ENCODE assay signal across 11 cellular contexts in the genomic region with DNA sequence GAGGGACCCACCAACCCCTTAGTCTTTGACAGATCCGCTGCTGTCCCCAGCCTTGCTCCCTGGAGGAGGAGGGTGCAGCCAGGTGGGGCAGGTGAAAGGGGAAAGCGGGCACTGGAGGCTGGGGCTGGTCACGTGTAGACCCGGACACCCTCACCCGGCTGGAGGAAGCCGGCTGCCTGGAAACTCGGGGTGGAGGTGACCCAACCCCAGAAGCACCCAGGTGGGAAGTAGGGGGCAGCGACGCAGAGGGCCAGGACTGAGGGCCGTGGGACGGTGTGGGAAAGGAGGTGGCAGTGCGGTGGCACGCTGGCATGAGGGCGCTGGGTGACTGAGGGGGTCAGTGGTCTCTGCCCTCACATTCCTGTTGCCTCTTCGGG. TPM values are rescaled to one million over a fixed set of nuclear protein-coding genes. Genes with fewer than 3 reads are reported as not detected.
DNase-seq lines count a peak whose midpoint lies in the region; ATAC-seq, FAIRE-seq and TF ChIP-seq lines count a peak whose summit lies in the region.
"Had no signal": no experiment of that assay in that cellular context is flagged by ENCODE, and none has a peak within 500 bp of the region (broad histone marks: within the 10 kb centered on the region; RNA-seq: fewer than 3 reads in every experiment).

No MANE protein-coding gene starts in this region.

- FAIRE-seq in HepG2 (lab: Jason Lieb, UNC), result no peak
- FAIRE-seq: GM12892 had no signal

- no peaks in the 10 kb centered on the region for H3K4me1 ChIP-seq in HEK293 (ENCODE audit: control insufficient read depth, insufficient read depth, low read length)
- H3K4me1 ChIP-seq in ascending aorta, result peaks cover 18 to 40% of the 10 kb centered on the region in 2 donors
- H3K4me1 ChIP-seq in HepG2 (ENCODE audit: insufficient read depth, low read length), result peaks cover 74% of the 10 kb centered on the region
- peaks cover 73 to 92% (median 90%) of the 10 kb centered on the region in 4 donors for H3K4me1 ChIP-seq in stomach
- peaks cover 9% of the 10 kb centered on the region for H3K4me1 ChIP-seq in SJCRH30

- no peak overlapping the region for H2AFZ ChIP-seq in HepG2 (ENCODE audit: low read length)

- TF ChIP-seq CTCF in HEK293 (tag by site-specific recombination; IDR thresholded peaks at IDR 0.05) (no peak), ascending aorta (IDR thresholded peaks at IDR 0.05) (no peak), HepG2 (CRISPR knock-in tag; IDR thresholded peaks at IDR 0.05) (no peak), stomach (IDR thresholded peaks at IDR 0.05) (no peak)

- no peak for TF ChIP-seq EP300 in HepG2 (IDR thresholded peaks at IDR 0.05; ENCODE audit: low read depth in 2 of 2, low read length in 2 of 2)
- TF ChIP-seq EP300 in HepG2 (CRISPR knock-in tag; IDR thresholded peaks at IDR 0.05; ENCODE audit: borderline replicate concordance), result no peak
- TF ChIP-seq EP300 in stomach (IDR thresholded peaks at IDR 0.05), result no peak

- H3K36me3 ChIP-seq in HEK293 (ENCODE audit: control insufficient read depth in 2 of 2, insufficient read depth in 1 of 2, low read length in 2 of 2) (peaks cover 0 to 20% of the 10 kb centered on the region in 2 experiments; a peak in 1 of 3 replicates), ascending aorta (no peaks in the 10 kb centered on the region), HepG2 (replicated peaks in 1 of 2; ENCODE audit: control insufficient read depth in 1 of 2, insufficient read depth in 2 of 2, low read length in 2 of 2) (peaks cover 0 to 6% of the 10 kb centered on the region in 2 experiments), stomach (peaks cover 0 to 4% (median under 1%) of the 10 kb centered on the region in 4 donors), SJCRH30 (peaks cover 10% of the 10 kb centered on the region)

- no TSS peak for BruUV-seq in HepG2 (replicated peaks; lab: Mats Ljungman, UMichigan)

- WGBS in HepG2 (ENCODE audit: low lambda C conversion rate), result 34% methylated on average over 14 of the region's 15 CpGs
- WGBS in stomach, 5 donors, result 63 to 79% (median 77%) methylated on average over 13 to 15 of the region's 15 CpGs

- no peaks in the 10 kb centered on the region for H3K27me3 ChIP-seq in ascending aorta
- no peaks in the 10 kb centered on the region; a peak in 1 of 5 replicates for H3K27me3 ChIP-seq in HepG2 (ENCODE audit: control insufficient read depth in 1 of 2, insufficient read depth in 2 of 2, low read length in 2 of 2)
- H3K27me3 ChIP-seq in stomach, result no peaks in the 10 kb centered on the region
- H3K27me3 ChIP-seq in SJCRH30, result no peaks in the 10 kb centered on the region

- H3K9ac ChIP-seq in HepG2 (ENCODE audit: insufficient read depth, low read depth, low read length), result peak overlapping the region; percentile 24; the same call in 1 of the 2 replicates

- CTCF ChIA-PET in HEK293 (lab: Yijun Ruan, JAX) (interaction anchor here (1.0 kb wide), 1 partner anchor 12 kb away, joined by 3 read pairs; no protein-coding TSS in a partner anchor), HepG2 (lab: Yijun Ruan, JAX; ENCODE audit: low intra/inter-chr PET ratio, low total read pairs) (no interaction called here)

- ATAC-seq in HepG2, result no peak
- ATAC-seq in HG03469 (IDR thresholded peaks at IDR 0.05; ENCODE audit: unreplicated experiment), result no peak

- H3K9me3 ChIP-seq in HEK293 (ENCODE audit: control insufficient read depth, insufficient read depth, low read depth, low read length) (no peaks in the 10 kb centered on the region), ascending aorta (no peaks in the 10 kb centered on the region), HepG2 (ENCODE audit: low read length) (no peaks in the 10 kb centered on the region), stomach (no peaks in the 10 kb centered on the region), SJCRH30 (replicated peaks) (no peaks in the 10 kb centered on the region)

- peaks cover 73% of the 10 kb centered on the region for H3K79me2 ChIP-seq in HepG2 (ENCODE audit: insufficient read depth, low read length)

- POLR2A ChIA-PET in HEK293 (lab: Yijun Ruan, JAX), result interaction anchor here (0.7 to 1.6 kb wide), 2 partner anchors 78 to 100 kb away, joined by 3 to 4 read pairs; a partner anchor contains a TSS
- POLR2A ChIA-PET in HepG2 (lab: Yijun Ruan, JAX), result interaction anchor here (0.7 to 4.0 kb wide), 13 partner anchors 8 to 218 kb away, joined by 3 to 37 read pairs (median 4); a partner anchor contains a TSS

- no peak for TF ChIP-seq POLR2A in HepG2 (IDR thresholded peaks at IDR 0.05; ENCODE audit: insufficient read depth in 1 of 2, low read depth in 2 of 2, low read length in 2 of 2)
- TF ChIP-seq POLR2A in stomach (IDR thresholded peaks at IDR 0.05), result no peak

- peaks cover 55% of the 10 kb centered on the region for H4K20me1 ChIP-seq in HepG2 (ENCODE audit: insufficient read depth, low read length)

- DNase-seq in ascending aorta (ENCODE audit: low spot score in 2 of 2) (no peak), HepG2 (ENCODE audit: low spot score) (no peak), stomach (no peak), SJCRH30 (no peak), superior temporal gyrus (ENCODE audit: extremely low spot score) (no peak)
- DNase-seq: DMS 273 treated with DMSO at 0.1 percent for 48 hours, NCI-H1105 treated with DMSO at 0.1 percent for 48 hours, NCI-H774 had no signal

- H3K4me3 ChIP-seq in HEK293 (ENCODE audit: low read depth, low read length), result no peak overlapping the region
- no peak overlapping the region for H3K4me3 ChIP-seq in ascending aorta
- H3K4me3 ChIP-seq in HepG2 (replicated peaks in 1 of 3; ENCODE audit: insufficient read depth in 1 of 3, low read depth in 2 of 3, low read length in 3 of 3), result peak overlapping the region in 2 of 3 experiments; percentile 14 to 95; a peak in 2 of 6 replicates
- peak overlapping the region in 3 of 4 donors; percentile 4 to 90 (median 87) for H3K4me3 ChIP-seq in stomach
- H3K4me3 ChIP-seq in SJCRH30, result no peak overlapping the region

- no peak for TF ChIP-seq RAD21 in HepG2 (CRISPR knock-in tag; IDR thresholded peaks at IDR 0.05)

- in situ Hi-C loops in HepG2 (cut with HindIII; ENCODE audit: extremely low pct_ligation_motif_present, low pct_unique_long_range_greater_than_20kb), result no loop called here

- peak overlapping the region; percentile 95 for H3K4me2 ChIP-seq in HepG2 (ENCODE audit: low read depth, low read length)

- intact Hi-C loops in ascending aorta (cut with DNase I), result loop anchor here (10.0 kb wide), 1 partner anchor 293 kb away; no protein-coding TSS in a partner anchor
- intact Hi-C loops in HepG2 (cut with micrococcal nuclease; ENCODE audit: unreplicated experiment), result no loop called here
- intact Hi-C loops in stomach (cut with DNase I; ENCODE audit: low total_unique reads), result no loop called here

- H3K27ac ChIP-seq in HEK293 (ENCODE audit: extremely low read depth, low read depth, low read length), result no peak overlapping the region
- peak overlapping the region; percentile 60 to 81 for H3K27ac ChIP-seq in ascending aorta
- peak overlapping the region; percentile 61 for H3K27ac ChIP-seq in HepG2 (ENCODE audit: extremely low read length, insufficient read depth, low read length)
- H3K27ac ChIP-seq in stomach, result peak overlapping the region; percentile 72 to 97 (median 89)
- H3K27ac ChIP-seq in SJCRH30, result no peak overlapping the region

RNA-seq across cellular contexts. Expression of a gene that starts 2.7 kb away (rescaled TPM):
- total RNA-seq in ascending aorta (39.6 TPM), HepG2 (2016; rRNA removed; fragmentation: Illumina TruSeq; extraction: Trizol) (40.3 and 47.9 TPM in 2 replicates), stomach (100 to 1,000 TPM in 1 of 5 donors, 10 to 100 TPM in 4; 20.9 to 204 (median 58.9) TPM)
- 34.6 and 39.0 TPM in 2 replicates for total RNA-seq in HepG2 (2016; cell fraction: cytosol; rRNA removed; fragmentation: Illumina TruSeq; extraction: Trizol; ENCODE audit: low read depth)
- 37.7 and 45.9 TPM in 2 replicates for total RNA-seq in HepG2 (2016; cell fraction: insoluble cytoplasmic fraction; rRNA removed; fragmentation: Illumina TruSeq; extraction: Trizol)
- total RNA-seq in HepG2 (2016; cell fraction: membrane; rRNA removed; fragmentation: Illumina TruSeq; extraction: Trizol), result 86.6 and 88.7 TPM in 2 replicates
- total RNA-seq in HepG2 (2016; cell fraction: nucleus; rRNA removed; fragmentation: Illumina TruSeq; extraction: Trizol), result 27.8 and 32.2 TPM in 2 replicates
- polyA plus RNA-seq in HepG2 (2011; rRNA removed) (65.6 and 67.9 TPM in 2 replicates), stomach (10 to 100 TPM; 27.1 to 39.5 (median 37.3) TPM)
- 42.1 and 56.2 TPM in 2 replicates for polyA plus RNA-seq in HepG2 (2011; cell fraction: cytosol; rRNA removed)
- polyA plus RNA-seq in HepG2 (2011; cell fraction: nucleus; rRNA removed), result 119 and 145 TPM in 2 replicates
- 36.5 and 51.9 TPM in 2 replicates for polyA plus RNA-seq in HepG2 (2012)
- polyA plus RNA-seq in HepG2 (2016; cell fraction: cytosol; fragmentation: Illumina TruSeq; extraction: Trizol; ENCODE audit: low read depth), result 64.8 and 68.7 TPM in 2 replicates
- polyA plus RNA-seq in HepG2 (2016; cell fraction: insoluble cytoplasmic fraction; fragmentation: Illumina TruSeq; extraction: Trizol; ENCODE audit: low read depth), result 43.6 and 56.9 TPM in 2 replicates
- 91.9 and 99.7 TPM in 2 replicates for polyA plus RNA-seq in HepG2 (2016; cell fraction: membrane; fragmentation: Illumina TruSeq; extraction: Trizol; ENCODE audit: low read depth)
- polyA plus RNA-seq in HepG2 (2016; cell fraction: nucleus; fragmentation: Illumina TruSeq; extraction: Trizol; ENCODE audit: insufficient read depth, low read depth), result 74.4 and 76.4 TPM in 2 replicates
- polyA minus RNA-seq in HepG2 (2011; rRNA and poly(A)+ RNA removed; ENCODE audit: low replicate concordance), result 81.3 and 108 TPM in 2 replicates
- 41.1 and 51.4 TPM in 2 replicates for polyA minus RNA-seq in HepG2 (2011; cell fraction: cytosol; rRNA and poly(A)+ RNA removed)
- polyA minus RNA-seq in HepG2 (2011; cell fraction: nucleus; rRNA and poly(A)+ RNA removed), result 18.5 and 21.0 TPM in 2 replicates
- total RNA-seq in SJCRH30 (2014; rRNA removed; shearing (Covaris generic)), result 34.5 and 35.9 TPM in 2 replicates

RNA-seq across cellular contexts. Expression of a gene that starts 9.8 kb away (rescaled TPM):
- total RNA-seq in ascending aorta (not detected), HepG2 (2016; rRNA removed; fragmentation: Illumina TruSeq; extraction: Trizol) (0.45 and 0.86 TPM in 2 replicates), stomach (100 to 1,000 TPM in 1 of 5 donors, 10 to 100 TPM in 1, not detected in 3; 27.2 to 114 TPM)
- total RNA-seq in HepG2 (2016; cell fraction: cytosol; rRNA removed; fragmentation: Illumina TruSeq; extraction: Trizol; ENCODE audit: low read depth), result 1.2 and 1.4 TPM in 2 replicates
- total RNA-seq in HepG2 (2016; cell fraction: insoluble cytoplasmic fraction; rRNA removed; fragmentation: Illumina TruSeq; extraction: Trizol), result 0.62 and 1.3 TPM in 2 replicates
- total RNA-seq in HepG2 (2016; cell fraction: membrane; rRNA removed; fragmentation: Illumina TruSeq; extraction: Trizol), result 0.96 and 1.9 TPM in 2 replicates
- total RNA-seq in HepG2 (2016; cell fraction: nucleus; rRNA removed; fragmentation: Illumina TruSeq; extraction: Trizol), result 1.0 and 1.6 TPM in 2 replicates
- polyA plus RNA-seq in HepG2 (2011; rRNA removed) (3.6 and 3.7 TPM in 2 replicates), stomach (10 to 100 TPM; 15.1 to 63.4 (median 20.3) TPM)
- 2.2 and 3.4 TPM in 2 replicates for polyA plus RNA-seq in HepG2 (2011; cell fraction: cytosol; rRNA removed)
- polyA plus RNA-seq in HepG2 (2011; cell fraction: nucleus; rRNA removed), result 20.4 and 21.0 TPM in 2 replicates
- polyA plus RNA-seq in HepG2 (2012), result 2.3 and 3.3 TPM in 2 replicates
- polyA plus RNA-seq in HepG2 (2016; cell fraction: cytosol; fragmentation: Illumina TruSeq; extraction: Trizol; ENCODE audit: low read depth), result 2.1 and 2.3 TPM in 2 replicates
- 0.92 and 1.1 TPM in 2 replicates for polyA plus RNA-seq in HepG2 (2016; cell fraction: insoluble cytoplasmic fraction; fragmentation: Illumina TruSeq; extraction: Trizol; ENCODE audit: low read depth)
- polyA plus RNA-seq in HepG2 (2016; cell fraction: membrane; fragmentation: Illumina TruSeq; extraction: Trizol; ENCODE audit: low read depth), result 1.9 and 2.3 TPM in 2 replicates
- 3.2 and 3.9 TPM in 2 replicates for polyA plus RNA-seq in HepG2 (2016; cell fraction: nucleus; fragmentation: Illumina TruSeq; extraction: Trizol; ENCODE audit: insufficient read depth, low read depth)
- polyA minus RNA-seq in HepG2 (2011; rRNA and poly(A)+ RNA removed; ENCODE audit: low replicate concordance), result 6.5 and 7.6 TPM in 2 replicates
- polyA minus RNA-seq in HepG2 (2011; cell fraction: cytosol; rRNA and poly(A)+ RNA removed), result 0.79 TPM in 1 of 2 replicates, not detected in the other
- polyA minus RNA-seq in HepG2 (2011; cell fraction: nucleus; rRNA and poly(A)+ RNA removed), result 0.90 and 1.2 TPM in 2 replicates
- 1.0 and 1.4 TPM in 2 replicates for total RNA-seq in SJCRH30 (2014; rRNA removed; shearing (Covaris generic))

RNA-seq across cellular contexts. Expression of a gene that starts 22.6 kb away (rescaled TPM):
- total RNA-seq in ascending aorta (551 TPM), HepG2 (2016; rRNA removed; fragmentation: Illumina TruSeq; extraction: Trizol) (9.1 and 22.1 TPM in 2 replicates), stomach (100 to 1,000 TPM in 3 of 5 donors, 10 to 100 TPM in 2; 88.5 to 776 (median 459) TPM)
- 14.9 and 15.2 TPM in 2 replicates for total RNA-seq in HepG2 (2016; cell fraction: cytosol; rRNA removed; fragmentation: Illumina TruSeq; extraction: Trizol; ENCODE audit: low read depth)
- total RNA-seq in HepG2 (2016; cell fraction: insoluble cytoplasmic fraction; rRNA removed; fragmentation: Illumina TruSeq; extraction: Trizol), result 6.6 and 20.8 TPM in 2 replicates
- total RNA-seq in HepG2 (2016; cell fraction: membrane; rRNA removed; fragmentation: Illumina TruSeq; extraction: Trizol), result 10.1 and 11.4 TPM in 2 replicates
- total RNA-seq in HepG2 (2016; cell fraction: nucleus; rRNA removed; fragmentation: Illumina TruSeq; extraction: Trizol), result 26.8 and 33.4 TPM in 2 replicates
- polyA plus RNA-seq in HepG2 (2011; rRNA removed) (23.0 and 40.7 TPM in 2 replicates), stomach (10 to 100 TPM; 10.4 to 58.9 (median 22.7) TPM)
- polyA plus RNA-seq in HepG2 (2011; cell fraction: cytosol; rRNA removed), result 18.3 and 19.9 TPM in 2 replicates
- 410 and 565 TPM in 2 replicates for polyA plus RNA-seq in HepG2 (2011; cell fraction: nucleus; rRNA removed)
- 20.8 and 52.6 TPM in 2 replicates for polyA plus RNA-seq in HepG2 (2012)
- 0.90 and 0.96 TPM in 2 replicates for polyA plus RNA-seq in HepG2 (2016; cell fraction: cytosol; fragmentation: Illumina TruSeq; extraction: Trizol; ENCODE audit: low read depth)
- 6.2 and 8.3 TPM in 2 replicates for polyA plus RNA-seq in HepG2 (2016; cell fraction: insoluble cytoplasmic fraction; fragmentation: Illumina TruSeq; extraction: Trizol; ENCODE audit: low read depth)
- polyA plus RNA-seq in HepG2 (2016; cell fraction: membrane; fragmentation: Illumina TruSeq; extraction: Trizol; ENCODE audit: low read depth), result 1.6 TPM in 2 replicates
- 86.8 and 102 TPM in 2 replicates for polyA plus RNA-seq in HepG2 (2016; cell fraction: nucleus; fragmentation: Illumina TruSeq; extraction: Trizol; ENCODE audit: insufficient read depth, low read depth)
- polyA minus RNA-seq in HepG2 (2011; rRNA and poly(A)+ RNA removed; ENCODE audit: low replicate concordance), result 24.5 and 75.7 TPM in 2 replicates
- 24.3 and 34.5 TPM in 2 replicates for polyA minus RNA-seq in HepG2 (2011; cell fraction: cytosol; rRNA and poly(A)+ RNA removed)
- polyA minus RNA-seq in HepG2 (2011; cell fraction: nucleus; rRNA and poly(A)+ RNA removed), result 72.0 and 84.2 TPM in 2 replicates
- total RNA-seq in SJCRH30 (2014; rRNA removed; shearing (Covaris generic)), result 47.1 and 51.9 TPM in 2 replicates

RNA-seq across cellular contexts. Expression of a gene that starts 38.2 kb away (rescaled TPM):
- total RNA-seq in ascending aorta, result not detected
- 1.2 and 1.4 TPM in 2 replicates for total RNA-seq in HepG2 (2016; rRNA removed; fragmentation: Illumina TruSeq; extraction: Trizol)
- 0.20 and 2.1 TPM in 2 replicates for total RNA-seq in HepG2 (2016; cell fraction: cytosol; rRNA removed; fragmentation: Illumina TruSeq; extraction: Trizol; ENCODE audit: low read depth)
- total RNA-seq in HepG2 (2016; cell fraction: insoluble cytoplasmic fraction; rRNA removed; fragmentation: Illumina TruSeq; extraction: Trizol), result 0.56 and 0.91 TPM in 2 replicates
- total RNA-seq in HepG2 (2016; cell fraction: membrane; rRNA removed; fragmentation: Illumina TruSeq; extraction: Trizol), result 0.65 and 0.76 TPM in 2 replicates
- total RNA-seq in HepG2 (2016; cell fraction: nucleus; rRNA removed; fragmentation: Illumina TruSeq; extraction: Trizol), result 0.65 and 1.9 TPM in 2 replicates
- 2.2 and 9.4 TPM in 2 replicates for polyA plus RNA-seq in HepG2 (2011; rRNA removed)
- polyA plus RNA-seq in HepG2 (2011; cell fraction: cytosol; rRNA removed), result 0.65 and 1.0 TPM in 2 replicates
- polyA plus RNA-seq in HepG2 (2011; cell fraction: nucleus; rRNA removed), result 13.6 and 21.2 TPM in 2 replicates
- 2.3 and 3.3 TPM in 2 replicates for polyA plus RNA-seq in HepG2 (2012)
- polyA plus RNA-seq in HepG2 (2016; cell fraction: cytosol; fragmentation: Illumina TruSeq; extraction: Trizol; ENCODE audit: low read depth), result 0.10 TPM in 2 replicates
- polyA plus RNA-seq in HepG2 (2016; cell fraction: insoluble cytoplasmic fraction; fragmentation: Illumina TruSeq; extraction: Trizol; ENCODE audit: low read depth), result 0.49 and 0.81 TPM in 2 replicates
- polyA plus RNA-seq in HepG2 (2016; cell fraction: membrane; fragmentation: Illumina TruSeq; extraction: Trizol; ENCODE audit: low read depth), result 0.34 and 0.36 TPM in 2 replicates
- 4.1 and 6.3 TPM in 2 replicates for polyA plus RNA-seq in HepG2 (2016; cell fraction: nucleus; fragmentation: Illumina TruSeq; extraction: Trizol; ENCODE audit: insufficient read depth, low read depth)
- polyA minus RNA-seq in HepG2 (2011; rRNA and poly(A)+ RNA removed; ENCODE audit: low replicate concordance), result 4.0 TPM in 1 of 2 replicates, not detected in the other
- polyA minus RNA-seq in HepG2 (2011; cell fraction: cytosol; rRNA and poly(A)+ RNA removed), result 0.88 and 1.8 TPM in 2 replicates
- polyA minus RNA-seq in HepG2 (2011; cell fraction: nucleus; rRNA and poly(A)+ RNA removed), result 1.5 and 2.7 TPM in 2 replicates
- under 1 TPM in 1 of 5 donors, not detected in 4; 0.73 TPM for total RNA-seq in stomach
- under 1 TPM; 0.15 to 0.55 (median 0.19) TPM for polyA plus RNA-seq in stomach
- total RNA-seq in SJCRH30 (2014; rRNA removed; shearing (Covaris generic)), result 0.13 and 0.24 TPM in 2 replicates

RNA-seq across cellular contexts. Expression of a gene that starts 47.0 kb away (rescaled TPM):
- total RNA-seq in ascending aorta, result 23.7 TPM
- total RNA-seq in HepG2 (2016; rRNA removed; fragmentation: Illumina TruSeq; extraction: Trizol), result 25.2 and 30.8 TPM in 2 replicates
- total RNA-seq in HepG2 (2016; cell fraction: cytosol; rRNA removed; fragmentation: Illumina TruSeq; extraction: Trizol; ENCODE audit: low read depth), result 66.8 and 68.3 TPM in 2 replicates
- total RNA-seq in HepG2 (2016; cell fraction: insoluble cytoplasmic fraction; rRNA removed; fragmentation: Illumina TruSeq; extraction: Trizol), result 24.8 and 34.9 TPM in 2 replicates
- 73.3 and 82.0 TPM in 2 replicates for total RNA-seq in HepG2 (2016; cell fraction: membrane; rRNA removed; fragmentation: Illumina TruSeq; extraction: Trizol)
- 20.0 and 20.9 TPM in 2 replicates for total RNA-seq in HepG2 (2016; cell fraction: nucleus; rRNA removed; fragmentation: Illumina TruSeq; extraction: Trizol)
- 70.9 and 72.7 TPM in 2 replicates for polyA plus RNA-seq in HepG2 (2011; rRNA removed)
- polyA plus RNA-seq in HepG2 (2011; cell fraction: cytosol; rRNA removed), result 88.3 and 159 TPM in 2 replicates
- polyA plus RNA-seq in HepG2 (2011; cell fraction: nucleus; rRNA removed), result 109 and 133 TPM in 2 replicates
- polyA plus RNA-seq in HepG2 (2012), result 26.5 and 34.3 TPM in 2 replicates
- 136 and 139 TPM in 2 replicates for polyA plus RNA-seq in HepG2 (2016; cell fraction: cytosol; fragmentation: Illumina TruSeq; extraction: Trizol; ENCODE audit: low read depth)
- 45.5 and 48.4 TPM in 2 replicates for polyA plus RNA-seq in HepG2 (2016; cell fraction: insoluble cytoplasmic fraction; fragmentation: Illumina TruSeq; extraction: Trizol; ENCODE audit: low read depth)
- polyA plus RNA-seq in HepG2 (2016; cell fraction: membrane; fragmentation: Illumina TruSeq; extraction: Trizol; ENCODE audit: low read depth), result 121 and 123 TPM in 2 replicates
- 52.7 and 57.3 TPM in 2 replicates for polyA plus RNA-seq in HepG2 (2016; cell fraction: nucleus; fragmentation: Illumina TruSeq; extraction: Trizol; ENCODE audit: insufficient read depth, low read depth)
- 111 and 121 TPM in 2 replicates for polyA minus RNA-seq in HepG2 (2011; rRNA and poly(A)+ RNA removed; ENCODE audit: low replicate concordance)
- 30.5 and 31.0 TPM in 2 replicates for polyA minus RNA-seq in HepG2 (2011; cell fraction: cytosol; rRNA and poly(A)+ RNA removed)
- polyA minus RNA-seq in HepG2 (2011; cell fraction: nucleus; rRNA and poly(A)+ RNA removed), result 41.5 and 46.5 TPM in 2 replicates
- total RNA-seq in stomach, result 100 to 1,000 TPM in 1 of 5 donors, 10 to 100 TPM in 3, 1 to 10 TPM in 1; 7.5 to 235 (median 56.2) TPM
- polyA plus RNA-seq in stomach, result 10 to 100 TPM; 46.8 to 68.1 (median 55.3) TPM
- 28.8 and 32.8 TPM in 2 replicates for total RNA-seq in SJCRH30 (2014; rRNA removed; shearing (Covaris generic))

Comparison
In these comparisons a context has a peak if more than half of its experiments do, and no peak if none do; other contexts are left out.
1. H3K27ac ChIP-seq: peak in ascending aorta (2 of 2), HepG2 (single experiment) and stomach (5 of 5); none in HEK293 (single experiment) and SJCRH30 (single experiment).
2. H3K4me3 ChIP-seq: peak in HepG2 (2 of 3) and stomach (3 of 4); none in HEK293 (single experiment), ascending aorta (0 of 2) and SJCRH30 (single experiment).